ENCODE assay signal across 8 cellular contexts in the genomic region with DNA sequence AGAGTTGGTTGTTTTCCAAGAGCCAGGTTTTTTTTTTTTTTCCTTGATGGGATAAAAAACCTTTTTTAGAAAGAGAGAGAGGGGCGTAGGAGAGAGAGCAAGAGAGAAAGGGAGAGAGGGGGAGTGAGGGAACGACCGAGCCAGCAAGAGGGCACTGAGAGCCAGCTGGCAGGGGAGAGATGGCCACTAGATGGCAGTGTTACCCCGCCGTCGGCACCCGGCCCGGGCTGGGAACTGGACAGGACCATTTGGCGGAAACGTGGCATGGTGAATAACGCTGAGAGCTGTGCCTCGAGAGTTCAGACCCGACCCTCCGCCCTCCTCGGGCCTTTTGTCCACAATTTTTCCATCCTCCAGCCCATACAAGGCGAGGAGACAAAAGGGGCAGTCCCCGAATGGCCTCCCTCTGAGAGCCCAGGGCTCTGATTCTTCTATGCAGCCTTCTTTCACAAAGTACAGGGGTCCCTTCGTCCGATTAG.
DNase-seq lines count a peak whose midpoint lies in the region; ATAC-seq and TF ChIP-seq lines count a peak whose summit lies in the region.

No MANE protein-coding gene starts in this region.

- ATAC-seq in HG02588 (IDR thresholded peaks at IDR 0.05; ENCODE audit: unreplicated experiment) = peak; percentile 88
- ATAC-seq in upper lobe of right lung = peak; percentile 99

- H3K27me3 ChIP-seq in upper lobe of right lung = no peaks in the 10 kb centered on the region

- H3K9me3 ChIP-seq in upper lobe of right lung = no peaks in the 10 kb centered on the region

- TF ChIP-seq CTCF in GM12864 (IDR thresholded peaks at IDR 0.05; ENCODE audit: low read depth, low read length, missing control alignments) (peak; percentile 95), upper lobe of right lung (IDR thresholded peaks at IDR 0.05) (peak; percentile 94)

- no peak overlapping the region for H3K27ac ChIP-seq in upper lobe of right lung

- no peaks in the 10 kb centered on the region for H3K36me3 ChIP-seq in upper lobe of right lung

- DNase-seq in GM12864 (ENCODE audit: low read depth) = peak; percentile 33
- DNase-seq in NAMALWA (ENCODE audit: low spot score) = peak; percentile 82
- peak; percentile 61 for DNase-seq in SKM-1 (lab: John Stamatoyannopoulos, UW; ENCODE audit: unreplicated experiment)
- DNase-seq in activated naive CD8-positive, alpha-beta T cell treated with anti-CD3 and anti-CD28 coated beads, Interleukin-2, amount 50 U/mL, for 16 hours (ENCODE audit: low read depth, low spot score) = peak; percentile 50
- DNase-seq in cardiac septum (ENCODE audit: low spot score) = peak; percentile 92
- peak; percentile 84 to 99 (median 95) for DNase-seq in posterior cingulate gyrus
- peak; percentile 88 for DNase-seq in upper lobe of right lung

- peaks cover 5% of the 10 kb centered on the region for H3K4me1 ChIP-seq in upper lobe of right lung

- intact Hi-C loops in cardiac septum (cut with DNase I) (loop anchor here (10.0 kb wide), 1 partner anchor 685 kb away; no protein-coding TSS in a partner anchor), posterior cingulate gyrus (cut with DNase I) (loop anchor here (1.0 to 10.0 kb wide), 3 partner anchors 145 to 688 kb away; no protein-coding TSS in a partner anchor), upper lobe of right lung (cut with DNase I) (no loop called here)

- H3K4me3 ChIP-seq in GM12864 (ENCODE audit: low read depth, low read length) = peak overlapping the region; percentile 58
- H3K4me3 ChIP-seq in upper lobe of right lung = peak overlapping the region; percentile 29

Comparison
In these comparisons a context has a peak if more than half of its experiments do, and no peak if none do; other contexts are left out.
1. DNase-seq: peak in every context shown above with its lines; median percentile 95 in posterior cingulate gyrus; 92 in cardiac septum; 88 in upper lobe of right lung; 82 in NAMALWA; 61 in SKM-1; 50 in activated naive CD8-positive, alpha-beta T cell treated with anti-CD3 and anti-CD28 coated beads, Interleukin-2, amount 50 U/mL, for 16 hours; 33 in GM12864.